9 cellular contexts compared by ENCODE assay signal in the genomic region with DNA sequence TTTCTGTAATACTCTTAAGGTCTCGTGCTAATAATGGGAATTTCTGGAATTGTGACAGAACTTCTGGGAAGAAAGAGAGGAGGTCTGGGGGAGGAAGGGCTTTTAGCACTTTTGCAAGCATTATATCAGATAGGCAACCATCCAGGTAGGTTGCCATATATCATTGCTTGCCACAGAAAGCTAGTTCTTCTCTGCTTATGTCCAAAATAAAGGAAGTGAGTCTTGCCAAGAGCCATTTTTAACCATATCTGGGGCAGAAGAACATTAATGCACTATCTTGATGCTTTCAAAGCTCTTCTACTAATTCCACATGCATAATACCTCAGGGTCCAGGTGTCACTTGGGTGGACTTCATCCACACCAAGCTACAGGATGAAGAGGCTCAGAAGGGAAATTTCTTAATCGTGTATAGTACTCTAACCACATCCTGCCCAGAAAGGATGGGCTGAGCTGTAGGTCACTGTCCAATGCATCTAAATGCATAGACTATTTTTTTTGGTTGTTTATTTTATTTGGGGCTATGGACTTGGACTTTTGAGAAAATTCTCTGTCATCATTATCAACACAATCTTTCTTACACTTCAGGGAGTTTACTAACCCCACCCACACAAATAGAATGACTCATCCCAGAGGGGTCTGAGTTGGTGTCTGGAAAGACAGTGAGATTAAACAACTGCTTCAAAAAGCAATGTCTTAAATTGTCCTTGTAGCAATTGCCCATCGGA.
DNase-seq lines count a peak whose midpoint lies in the region; ATAC-seq and TF ChIP-seq lines count a peak whose summit lies in the region.
"Had no signal": no experiment of that assay in that cellular context is flagged by ENCODE, and none has a peak within 500 bp of the region (broad histone marks: within the 10 kb centered on the region; RNA-seq: fewer than 3 reads in every experiment).

No MANE protein-coding gene starts in this region.

- no peak overlapping the region for H3K4me3 ChIP-seq in fibroblast of pulmonary artery (replicated peaks; ENCODE audit: low read depth, low read length)

- DNase-seq in fibroblast of pulmonary artery (ENCODE audit: low read depth) (peak; percentile 74), amniotic stem cell (lab: John Stamatoyannopoulos, UW) (no peak), NCI-H2171 treated with DMSO at 0.1 percent for 48 hours (lab: John Stamatoyannopoulos, UW) (no peak), NCI-H2196 treated with DMSO at 0.1 percent for 48 hours (lab: John Stamatoyannopoulos, UW; ENCODE audit: unreplicated experiment) (no peak), posterior vena cava (ENCODE audit: low spot score) (no peak)
- DNase-seq: activated CD4-positive, alpha-beta T cell treated with anti-CD3 and anti-CD28 coated beads, Interleukin-2, amount 50 U/mL, for 1 hour had no signal

- ATAC-seq in GM18498 (IDR thresholded peaks at IDR 0.05; ENCODE audit: unreplicated experiment) (peak; percentile 57), GM21447 (IDR thresholded peaks at IDR 0.05; ENCODE audit: unreplicated experiment) (peak; percentile 47), HG03520 (IDR thresholded peaks at IDR 0.05; ENCODE audit: unreplicated experiment) (peak; percentile 32)

- no peak for TF ChIP-seq CTCF in fibroblast of pulmonary artery (IDR thresholded peaks at IDR 0.05; ENCODE audit: low read length, missing control alignments)

- intact Hi-C loops in posterior vena cava (cut with DNase I): no loop called here
